8 cellular contexts compared by ENCODE assay signal in the genomic region with DNA sequence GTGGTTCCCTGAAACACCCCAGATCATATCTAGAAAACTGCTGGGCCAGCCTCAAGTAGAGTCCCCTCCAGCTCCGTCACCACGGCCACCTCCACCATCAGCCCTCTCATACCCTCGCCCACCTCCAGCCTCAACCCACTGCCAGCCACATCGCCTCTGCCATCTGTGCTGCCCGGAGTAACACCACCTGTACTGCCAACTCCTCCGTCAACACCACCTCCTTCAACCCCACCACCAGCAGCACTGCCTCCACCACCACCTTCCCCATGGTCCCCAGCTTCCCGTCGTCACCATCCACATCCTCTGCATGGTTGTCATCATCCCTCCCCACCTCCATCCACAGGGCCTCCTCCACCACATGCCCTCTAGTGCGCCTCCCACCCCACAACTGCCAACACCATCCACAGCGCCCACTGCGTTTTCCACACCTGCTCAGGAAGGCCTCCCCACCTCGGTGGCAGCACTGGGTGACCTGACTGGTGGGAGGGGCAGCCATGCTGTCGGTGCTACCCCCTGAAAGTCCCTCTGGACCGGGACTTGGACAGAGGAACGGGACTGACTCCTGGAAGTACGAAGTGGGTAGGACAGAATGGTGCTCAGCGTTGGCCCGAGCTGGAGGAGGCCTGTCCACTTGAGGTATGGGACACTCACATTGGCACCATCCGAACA. TPM values are rescaled to one million over a fixed set of nuclear protein-coding genes. Genes with fewer than 3 reads are reported as not detected.
DNase-seq lines count a peak whose midpoint lies in the region; ATAC-seq, FAIRE-seq and TF ChIP-seq lines count a peak whose summit lies in the region.

No MANE protein-coding gene starts in this region.

- no peak overlapping the region for H3K27ac Mint-ChIP-seq in stimulated activated memory B cell treated with anti-CD40 and anti-IgM and Interleukin-4, amounts not matched to agents 10 μg/mL and 1 μg/mL and 100 μg/mL, for 72 hours

- H4K20me1 ChIP-seq in HepG2 (ENCODE audit: insufficient read depth, low read length) = no peaks in the 10 kb centered on the region

- H3K27ac ChIP-seq in ascending aorta = peak overlapping the region in 1 of 2 donors; percentile 93
- no peak overlapping the region for H3K27ac ChIP-seq in HepG2 (ENCODE audit: extremely low read length, insufficient read depth, low read length)
- no peak overlapping the region for H3K27ac ChIP-seq in foreskin keratinocyte

- in situ Hi-C loops in HepG2 (cut with HindIII; ENCODE audit: extremely low pct_ligation_motif_present, low pct_unique_long_range_greater_than_20kb) = loop anchor here (5.0 kb wide), 1 partner anchor 153 kb away; no protein-coding TSS in a partner anchor

- peaks cover 14 to 43% of the 10 kb centered on the region in 2 donors for H3K36me3 ChIP-seq in ascending aorta
- no peaks in the 10 kb centered on the region for H3K36me3 ChIP-seq in HepG2 (replicated peaks in 1 of 2; ENCODE audit: control insufficient read depth in 1 of 2, insufficient read depth in 2 of 2, low read length in 2 of 2)

- DNase-seq in HTR-8/SVneo (ENCODE audit: insufficient read length, low spot score) (no peak), ascending aorta (ENCODE audit: low spot score in 2 of 2) (peak in 1 of 2 donors; percentile 63), HepG2 (ENCODE audit: low spot score) (no peak), H54 (ENCODE audit: insufficient read length, low spot score) (no peak), NCI-H345 (lab: John Stamatoyannopoulos, UW) (no peak), foreskin keratinocyte (no peak)

- H3K4me1 ChIP-seq in ascending aorta (peaks cover 24 to 39% of the 10 kb centered on the region in 2 donors), HepG2 (ENCODE audit: insufficient read depth, low read length) (peaks cover 47% of the 10 kb centered on the region), foreskin keratinocyte (no peaks in the 10 kb centered on the region)

- CTCF ChIA-PET in HepG2 (lab: Yijun Ruan, JAX; ENCODE audit: low intra/inter-chr PET ratio, low total read pairs) = no interaction called here

- no TSS peak for BruUV-seq in HepG2 (replicated peaks; lab: Mats Ljungman, UMichigan)

- H3K36me3 Mint-ChIP-seq in stimulated activated memory B cell treated with anti-CD40 and anti-IgM and Interleukin-4, amounts not matched to agents 10 μg/mL and 1 μg/mL and 100 μg/mL, for 72 hours = peaks cover 11% of the 10 kb centered on the region

- peaks cover 13% of the 10 kb centered on the region for H3K4me1 Mint-ChIP-seq in stimulated activated memory B cell treated with anti-CD40 and anti-IgM and Interleukin-4, amounts not matched to agents 10 μg/mL and 1 μg/mL and 100 μg/mL, for 72 hours

- H3K4me3 Mint-ChIP-seq in stimulated activated memory B cell treated with anti-CD40 and anti-IgM and Interleukin-4, amounts not matched to agents 10 μg/mL and 1 μg/mL and 100 μg/mL, for 72 hours = peak overlapping the region; percentile 22

- no peak for ATAC-seq in HepG2
- no peak for ATAC-seq in stimulated activated memory B cell treated with anti-CD40 and anti-IgM and Interleukin-4, amounts not matched to agents 10 μg/mL and 1 μg/mL and 100 μg/mL, for 72 hours
- no peak for ATAC-seq in GM21381 (IDR thresholded peaks at IDR 0.05; ENCODE audit: unreplicated experiment)
- no peak for ATAC-seq in foreskin keratinocyte

- intact Hi-C loops in ascending aorta (cut with DNase I) (loop anchor here (2.0 to 10.0 kb wide), 6 partner anchors 151 to 1185 kb away; a partner anchor contains a TSS), HepG2 (cut with micrococcal nuclease; ENCODE audit: unreplicated experiment) (no loop called here)

- FAIRE-seq in HTR-8/SVneo (lab: Jason Lieb, UNC) (peak; percentile 16), HepG2 (lab: Jason Lieb, UNC) (no peak), H54 (lab: Jason Lieb, UNC) (no peak)

- H3K79me2 ChIP-seq in HepG2 (ENCODE audit: insufficient read depth, low read length) = no peaks in the 10 kb centered on the region

- TF ChIP-seq POLR2A in HepG2 (IDR thresholded peaks at IDR 0.05; ENCODE audit: insufficient read depth in 1 of 2, low read depth in 2 of 2, low read length in 2 of 2) (no peak), H54 (IDR thresholded peaks at IDR 0.05; ENCODE audit: low read depth, low read length) (no peak)

- TF ChIP-seq EP300 in HepG2 (IDR thresholded peaks at IDR 0.05; ENCODE audit: low read depth in 2 of 2, low read length in 2 of 2) = no peak
- no peak for TF ChIP-seq EP300 in HepG2 (CRISPR knock-in tag; IDR thresholded peaks at IDR 0.05; ENCODE audit: borderline replicate concordance)

- 81% methylated on average over 19 of the region's 19 CpGs for WGBS in HepG2 (ENCODE audit: low lambda C conversion rate)

- H3K9me3 Mint-ChIP-seq in stimulated activated memory B cell treated with anti-CD40 and anti-IgM and Interleukin-4, amounts not matched to agents 10 μg/mL and 1 μg/mL and 100 μg/mL, for 72 hours = peaks cover 15% of the 10 kb centered on the region

- no peak overlapping the region for H3K4me2 ChIP-seq in HepG2 (ENCODE audit: low read depth, low read length)

- no peak for TF ChIP-seq RAD21 in HepG2 (CRISPR knock-in tag; IDR thresholded peaks at IDR 0.05)

- H3K27me3 Mint-ChIP-seq in stimulated activated memory B cell treated with anti-CD40 and anti-IgM and Interleukin-4, amounts not matched to agents 10 μg/mL and 1 μg/mL and 100 μg/mL, for 72 hours = peaks cover 56% of the 10 kb centered on the region

- H3K27me3 ChIP-seq in ascending aorta (no peaks in the 10 kb centered on the region), HepG2 (ENCODE audit: control insufficient read depth in 1 of 2, insufficient read depth in 2 of 2, low read length in 2 of 2) (peaks cover 17 to 45% of the 10 kb centered on the region in 2 experiments; a peak in 4 of 5 replicates), foreskin keratinocyte (peaks cover 32% of the 10 kb centered on the region)

- POLR2A ChIA-PET in HepG2 (lab: Yijun Ruan, JAX) = no interaction called here

- H3K9me3 ChIP-seq in ascending aorta (peaks cover 12 to 19% of the 10 kb centered on the region in 2 donors), HepG2 (ENCODE audit: low read length) (peaks cover 5% of the 10 kb centered on the region; the same call in 1 of the 2 replicates)

- TF ChIP-seq CTCF in ascending aorta (IDR thresholded peaks at IDR 0.05) = no peak
- TF ChIP-seq CTCF in HepG2 (CRISPR knock-in tag; IDR thresholded peaks at IDR 0.05) = no peak
- TF ChIP-seq CTCF in foreskin keratinocyte (conservative IDR thresholded peaks at IDR 0.05) = no peak

- H3K9ac ChIP-seq in HepG2 (ENCODE audit: insufficient read depth, low read depth, low read length) = no peak overlapping the region

- no peak overlapping the region for H2AFZ ChIP-seq in HepG2 (ENCODE audit: low read length)

- H3K4me3 ChIP-seq in ascending aorta (peak overlapping the region; percentile 79 to 91), HepG2 (replicated peaks in 1 of 3; ENCODE audit: insufficient read depth in 1 of 3, low read depth in 2 of 3, low read length in 3 of 3) (no peak overlapping the region)

RNA-seq across cellular contexts. Expression of a gene that starts 1.6 kb away (rescaled TPM):
- total RNA-seq in ascending aorta (84.3 TPM), HepG2 (2016; rRNA removed; fragmentation: Illumina TruSeq; extraction: Trizol) (0.15 TPM in 1 of 2 replicates, not detected in the other), foreskin keratinocyte (not detected in 2 replicates)
- total RNA-seq in HepG2 (2016; cell fraction: cytosol; rRNA removed; fragmentation: Illumina TruSeq; extraction: Trizol; ENCODE audit: low read depth) = 0.09 and 0.10 TPM in 2 replicates
- 0.03 and 0.26 TPM in 2 replicates for total RNA-seq in HepG2 (2016; cell fraction: insoluble cytoplasmic fraction; rRNA removed; fragmentation: Illumina TruSeq; extraction: Trizol)
- total RNA-seq in HepG2 (2016; cell fraction: membrane; rRNA removed; fragmentation: Illumina TruSeq; extraction: Trizol) = 0.10 and 0.12 TPM in 2 replicates
- 0.13 and 0.62 TPM in 2 replicates for total RNA-seq in HepG2 (2016; cell fraction: nucleus; rRNA removed; fragmentation: Illumina TruSeq; extraction: Trizol)
- polyA plus RNA-seq in HepG2 (2011; rRNA removed) (0.35 and 0.65 TPM in 2 replicates), foreskin keratinocyte (not detected in 2 replicates)
- polyA plus RNA-seq in HepG2 (2011; cell fraction: cytosol; rRNA removed) = 0.06 and 0.32 TPM in 2 replicates
- polyA plus RNA-seq in HepG2 (2011; cell fraction: nucleus; rRNA removed) = 1.2 and 1.4 TPM in 2 replicates
- 0.31 and 0.46 TPM in 2 replicates for polyA plus RNA-seq in HepG2 (2012)
- 0.03 and 0.10 TPM in 2 replicates for polyA plus RNA-seq in HepG2 (2016; cell fraction: cytosol; fragmentation: Illumina TruSeq; extraction: Trizol; ENCODE audit: low read depth)
- 0.04 and 0.24 TPM in 2 replicates for polyA plus RNA-seq in HepG2 (2016; cell fraction: insoluble cytoplasmic fraction; fragmentation: Illumina TruSeq; extraction: Trizol; ENCODE audit: low read depth)
- 0.02 and 0.09 TPM in 2 replicates for polyA plus RNA-seq in HepG2 (2016; cell fraction: membrane; fragmentation: Illumina TruSeq; extraction: Trizol; ENCODE audit: low read depth)
- polyA plus RNA-seq in HepG2 (2016; cell fraction: nucleus; fragmentation: Illumina TruSeq; extraction: Trizol; ENCODE audit: insufficient read depth, low read depth) = 0.19 and 1.7 TPM in 2 replicates
- 0.96 and 3.2 TPM in 2 replicates for polyA minus RNA-seq in HepG2 (2011; rRNA and poly(A)+ RNA removed; ENCODE audit: low replicate concordance)
- 0.44 and 0.79 TPM in 2 replicates for polyA minus RNA-seq in HepG2 (2011; cell fraction: cytosol; rRNA and poly(A)+ RNA removed)
- polyA minus RNA-seq in HepG2 (2011; cell fraction: nucleus; rRNA and poly(A)+ RNA removed) = 0.52 and 0.99 TPM in 2 replicates

Comparison
In these comparisons a context has a peak if more than half of its experiments do, and no peak if none do; other contexts are left out.
1. H3K4me3 ChIP-seq: peak in ascending aorta (2 of 2); none in HepG2 (0 of 3).
2. RNA of a gene that starts 1.6 kb away (total RNA-seq): 84.3 TPM in ascending aorta (single experiment); 0.03 to 0.62 TPM in HepG2 and not detected in foreskin keratinocyte; every median in the first group is over 10 times any median in the second.